In the genomic region with DNA sequence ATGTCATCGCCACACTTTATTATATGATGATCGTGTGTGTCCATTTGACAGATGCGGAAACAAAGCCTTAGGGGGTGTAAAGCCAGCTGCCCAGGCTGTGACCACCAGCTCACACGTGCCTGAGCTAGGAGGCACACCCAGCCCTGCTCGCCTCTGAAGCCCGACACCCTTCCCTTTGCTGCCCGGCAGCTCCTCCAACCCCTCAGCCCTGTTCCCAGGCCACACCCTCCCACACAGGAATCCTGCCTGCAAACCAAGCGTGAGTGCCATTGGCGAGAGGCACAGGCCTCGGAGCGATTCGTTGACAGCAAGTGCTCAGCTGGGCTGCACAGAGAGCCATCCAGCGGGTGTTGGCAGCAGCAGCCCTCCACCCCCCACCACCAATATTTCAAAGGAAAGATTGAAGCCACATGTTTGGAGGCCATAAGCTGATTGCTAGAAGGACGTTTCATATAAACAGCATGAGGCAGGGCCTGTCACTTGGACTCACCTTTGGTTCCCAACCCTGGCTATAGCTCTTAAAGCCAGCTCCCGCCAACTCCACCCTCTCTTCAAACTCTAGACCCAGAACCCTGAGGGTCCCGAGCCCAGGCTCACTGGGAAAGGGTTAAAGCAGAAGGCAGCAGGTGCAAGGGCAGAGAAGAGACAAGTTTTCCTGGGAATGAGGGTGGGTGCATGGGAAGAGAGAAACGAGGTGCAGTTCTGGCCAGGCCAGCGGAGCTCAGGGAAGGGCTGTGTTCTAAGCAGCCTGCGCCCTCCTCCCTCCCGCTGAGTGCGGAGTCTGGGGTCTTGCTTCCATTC, we compare ENCODE assay signal across 15 cellular contexts.
A peak's percentile ranks its signal among the peaks of the same experiment; 100 is the strongest.
DNase-seq lines count a peak whose midpoint lies in the region; ATAC-seq and TF ChIP-seq lines count a peak whose summit lies in the region.
"Had no signal": no experiment of that assay in that cellular context is flagged by ENCODE, and none has a peak within 500 bp of the region (broad histone marks: within the 10 kb centered on the region; RNA-seq: fewer than 3 reads in every experiment).

No MANE protein-coding gene starts in this region.

- no peaks in the 10 kb centered on the region for H3K36me3 Mint-ChIP-seq in CD4-positive, alpha-beta T cell (ENCODE audit: low read depth)
- H3K36me3 Mint-ChIP-seq: stimulated activated effector memory CD8-positive, alpha-beta T cell treated with anti-CD3 and anti-CD28 coated beads, Interleukin-12 subunit alpha, Interleukin-12 subunit beta, amount 100 ng/mL, for 72 hours had no signal

- no peaks in the 10 kb centered on the region for H3K27me3 ChIP-seq in CD4-positive, alpha-beta T cell (ENCODE audit: control insufficient read depth, insufficient read depth, low read length)
- peaks cover 12% of the 10 kb centered on the region for H3K27me3 ChIP-seq in transverse colon
- H3K27me3 ChIP-seq: body of pancreas, neutrophil had no signal

- intact Hi-C loops in CD4-positive, alpha-beta T cell (cut with DNase I, micrococcal nuclease) = no loop called here
- intact Hi-C loops in transverse colon (cut with DNase I; ENCODE audit: low total_unique reads) = loop anchor here (10.0 kb wide), 1 partner anchor 1011 kb away; no protein-coding TSS in a partner anchor

- WGBS in transverse colon (ENCODE audit: low coverage in 1 of 2), 2 donors = 49 to 51% methylated on average over 5 to 21 of the region's 21 CpGs

- POLR2A ChIA-PET in CD4-positive, alpha-beta T cell (lab: Charles Lee) = no interaction called here

- H3K36me3 ChIP-seq in transverse colon = no peaks in the 10 kb centered on the region
- H3K36me3 ChIP-seq: neutrophil had no signal

- H3K27ac ChIP-seq in CD4-positive, alpha-beta T cell (ENCODE audit: low read depth, low read length) = no peak overlapping the region
- no peak overlapping the region for H3K27ac ChIP-seq in transverse colon
- H3K27ac ChIP-seq: body of pancreas, neutrophil had no signal

- no peak for TF ChIP-seq CTCF in fibroblast of mammary gland (conservative IDR thresholded peaks at IDR 0.05; ENCODE audit: control insufficient read depth, insufficient read depth, low read depth, low read length)
- TF ChIP-seq CTCF in CD4-positive, alpha-beta T cell (IDR thresholded peaks at IDR 0.05) = no peak
- no peak for TF ChIP-seq CTCF in transverse colon (IDR thresholded peaks at IDR 0.05)

- DNase-seq in COLO668 (lab: John Stamatoyannopoulos, UW; ENCODE audit: unreplicated experiment) (peak; percentile 58), NCI-H510A treated with DMSO at 0.1 percent for 48 hours (lab: John Stamatoyannopoulos, UW) (peak; percentile 41), fibroblast of mammary gland (ENCODE audit: low read depth) (peak; percentile 6), mesenteric fat pad (ENCODE audit: low spot score) (peak; percentile 77), GM19238 (ENCODE audit: insufficient read length, low spot score) (no peak), transverse colon (no peak)
- no peak for DNase-seq in CD4-positive, alpha-beta T cell
- DNase-seq: GF-D8; NCI-H524; stimulated activated CD4-positive, alpha-beta T cell treated with anti-CD3 and anti-CD28 coated beads, Interleukin-2, amount 100 ng/mL, for 24 hours had no signal

- H3K9me3 ChIP-seq in CD4-positive, alpha-beta T cell (ENCODE audit: control insufficient read depth, low read length) = no peaks in the 10 kb centered on the region
- no peaks in the 10 kb centered on the region for H3K9me3 ChIP-seq in transverse colon
- H3K9me3 ChIP-seq: body of pancreas, neutrophil had no signal

- H3K4me3 Mint-ChIP-seq in CD4-positive, alpha-beta T cell = no peak overlapping the region
- H3K4me3 Mint-ChIP-seq: B cell; stimulated activated effector memory CD8-positive, alpha-beta T cell treated with anti-CD3 and anti-CD28 coated beads, Interleukin-12 subunit alpha, Interleukin-12 subunit beta, amount 100 ng/mL, for 72 hours had no signal

- in situ Hi-C loops in transverse colon (cut with MboI; ENCODE audit: low pct_ligation_motif_present in 1 of 4, low pct_unique_long_range_greater_than_20kb in 1 of 4, low sequenced_read_pairs in 3 of 4) = no loop called here

- CTCF ChIA-PET in CD4-positive, alpha-beta T cell (lab: Charles Lee) = no interaction called here

- H3K4me1 Mint-ChIP-seq in CD4-positive, alpha-beta T cell (ENCODE audit: low read depth) = no peaks in the 10 kb centered on the region
- H3K4me1 Mint-ChIP-seq: B cell; stimulated activated effector memory CD8-positive, alpha-beta T cell treated with anti-CD3 and anti-CD28 coated beads, Interleukin-12 subunit alpha, Interleukin-12 subunit beta, amount 100 ng/mL, for 72 hours had no signal

- TF ChIP-seq EP300 in transverse colon (IDR thresholded peaks at IDR 0.05; ENCODE audit: low read depth) = no peak

- H3K27ac Mint-ChIP-seq in CD4-positive, alpha-beta T cell = no peak overlapping the region
- H3K27ac Mint-ChIP-seq: B cell; stimulated activated effector memory CD8-positive, alpha-beta T cell treated with anti-CD3 and anti-CD28 coated beads, Interleukin-12 subunit alpha, Interleukin-12 subunit beta, amount 100 ng/mL, for 72 hours had no signal

- TF ChIP-seq POLR2A in transverse colon (IDR thresholded peaks at IDR 0.05) = no peak

- H3K4me3 ChIP-seq in fibroblast of mammary gland (ENCODE audit: control insufficient read depth, low read depth, low read length) (no peak overlapping the region), transverse colon (no peak overlapping the region)
- H3K4me3 ChIP-seq: body of pancreas had no signal

- H3K27me3 Mint-ChIP-seq in CD4-positive, alpha-beta T cell = peaks cover 15% of the 10 kb centered on the region

- ATAC-seq in HG02763 (IDR thresholded peaks at IDR 0.05; ENCODE audit: unreplicated experiment) = no peak
- no peak for ATAC-seq in CD4-positive, alpha-beta T cell (ENCODE audit: poor library complexity)
- ATAC-seq: body of pancreas; stimulated activated effector memory CD8-positive, alpha-beta T cell treated with anti-CD3 and anti-CD28 coated beads, Interleukin-12 subunit alpha, Interleukin-12 subunit beta, amount 100 ng/mL, for 72 hours had no signal

- H3K9me3 Mint-ChIP-seq in CD4-positive, alpha-beta T cell = no peaks in the 10 kb centered on the region
- H3K9me3 Mint-ChIP-seq: stimulated activated effector memory CD8-positive, alpha-beta T cell treated with anti-CD3 and anti-CD28 coated beads, Interleukin-12 subunit alpha, Interleukin-12 subunit beta, amount 100 ng/mL, for 72 hours had no signal

- no peaks in the 10 kb centered on the region for H3K4me1 ChIP-seq in transverse colon
- H3K4me1 ChIP-seq: body of pancreas had no signal

Comparison
In these comparisons a context has a peak if more than half of its experiments do, and no peak if none do; other contexts are left out.
1. DNase-seq: peak in COLO668 (single experiment), NCI-H510A treated with DMSO at 0.1 percent for 48 hours (single experiment), fibroblast of mammary gland (single experiment) and mesenteric fat pad (single experiment); none in GM19238 (single experiment), CD4-positive, alpha-beta T cell (0 of 10) and transverse colon (single experiment).